ENCODE assay signal across 8 cellular contexts in genomic region chr17:32483451-32484019, GRCh38. TPM values are rescaled to one million over a fixed set of nuclear protein-coding genes. Genes with fewer than 3 reads are reported as not detected.
DNase-seq lines count a peak whose midpoint lies in the region; ATAC-seq and TF ChIP-seq lines count a peak whose summit lies in the region.

No MANE protein-coding gene starts in this region.

- TF ChIP-seq CTCF in GM06990 (IDR thresholded peaks at IDR 0.05; ENCODE audit: insufficient read depth, low read length, poor library complexity, severe bottlenecking), result peak; percentile 95
- peak; percentile 95 for TF ChIP-seq CTCF in LNCaP clone FGC (IDR thresholded peaks at IDR 0.05; ENCODE audit: control insufficient read depth, extremely low read depth, insufficient read depth)
- TF ChIP-seq CTCF in Peyer's patch (IDR thresholded peaks at IDR 0.05), result peak; percentile 42 to 71 (median 60)

- no peaks in the 10 kb centered on the region for H3K9me3 ChIP-seq in Peyer's patch

- H3K36me3 ChIP-seq in GM06990 (ENCODE audit: control insufficient read depth, insufficient read depth, low read length) (peaks cover 19% of the 10 kb centered on the region), Peyer's patch (peaks cover 0 to 35% (median 0%) of the 10 kb centered on the region in 3 donors)

- no peak for ATAC-seq in HG03457 (IDR thresholded peaks at IDR 0.05; ENCODE audit: unreplicated experiment)

- H3K4me3 ChIP-seq in GM06990 (replicated peaks; ENCODE audit: low read depth, low read length) (no peak overlapping the region), LNCaP clone FGC (ENCODE audit: low read depth, low read length) (no peak overlapping the region), Peyer's patch (no peak overlapping the region), skeletal muscle cell (ENCODE audit: low read depth, low read length) (no peak overlapping the region)

- peak overlapping the region in 3 of 4 donors; percentile 8 to 32 (median 28) for H3K27ac ChIP-seq in Peyer's patch

- no peak for TF ChIP-seq POLR2A in Peyer's patch (IDR thresholded peaks at IDR 0.05)

- H3K4me1 ChIP-seq in Peyer's patch, result peaks cover 0 to 6% (median 4%) of the 10 kb centered on the region in 4 donors

- no peaks in the 10 kb centered on the region for H3K27me3 ChIP-seq in GM06990 (replicated peaks; ENCODE audit: control insufficient read depth, insufficient read depth, low read length)
- no peaks in the 10 kb centered on the region for H3K27me3 ChIP-seq in Peyer's patch

- peak; percentile 58 for DNase-seq in GM06990 (ENCODE audit: extremely low read depth, insufficient read length)
- peak; percentile 64 for DNase-seq in LNCaP clone FGC (ENCODE audit: low read depth)
- peak in 2 of 3 donors; percentile 53 to 70 for DNase-seq in Peyer's patch
- peak; percentile 34 for DNase-seq in central memory CD4-positive, alpha-beta T cell
- DNase-seq in iPS-NIHi11 (ENCODE audit: low spot score), result peak; percentile 80
- DNase-seq in skeletal muscle cell (ENCODE audit: low read depth), result peak; percentile 52
- no peak for DNase-seq in activated gamma-delta T cell treated with Interleukin-2 at 50 U/mL for 16 hours

RNA-seq across cellular contexts. Expression of gene CDK5R1, which starts 3.3 kb away (rescaled TPM):
- total RNA-seq in Peyer's patch, result 1 to 10 TPM in 2 of 4 donors, under 1 TPM in 1, not detected in 1; 0.88 to 1.9 (median 1.2) TPM

RNA-seq across cellular contexts. Expression of gene PSMD11, which starts 39.2 kb away (rescaled TPM):
- total RNA-seq in Peyer's patch, result 10 to 100 TPM; 33.2 to 74.3 (median 52.5) TPM
